27 cellular contexts compared by ENCODE assay signal in the genomic region with DNA sequence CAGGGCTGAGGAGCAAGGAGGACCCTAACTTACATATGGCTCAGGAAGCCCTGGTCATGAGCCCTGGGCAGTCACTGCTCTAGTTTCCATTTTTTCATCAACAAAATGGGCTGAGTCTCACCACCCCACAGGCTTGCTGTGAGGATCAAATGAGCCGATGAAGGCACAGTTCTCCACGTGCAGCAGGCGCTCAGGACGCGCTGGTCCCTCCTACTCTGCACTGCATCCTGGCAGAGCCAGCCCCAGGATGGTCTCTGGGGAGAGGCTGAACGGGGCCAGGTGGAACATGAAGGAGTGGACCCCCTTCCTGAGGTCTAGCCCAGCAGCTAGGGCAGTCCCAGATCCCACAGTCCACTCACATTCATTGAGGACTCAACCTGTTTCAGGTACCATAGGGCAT.
"Had no signal": no experiment of that assay in that cellular context is flagged by ENCODE, and none has a peak within 500 bp of the region (broad histone marks: within the 10 kb centered on the region; RNA-seq: fewer than 3 reads in every experiment).

No MANE protein-coding gene starts in this region.

- H3K27ac ChIP-seq: HL-60, KMS-11, PC-9, Peyer's patch had no signal

- ATAC-seq: K562 had no signal

- H3K27me3 ChIP-seq: Peyer's patch had no signal

- H3K36me3 ChIP-seq: Peyer's patch had no signal

- H3K4me3 ChIP-seq: K562, PC-9, Peyer's patch had no signal

- H3K4me1 ChIP-seq: Peyer's patch had no signal

- H3K27ac Mint-ChIP-seq: IgD-negative memory B cell had no signal

- FAIRE-seq: HTR-8/SVneo, K562 had no signal

- H2AFZ ChIP-seq: PC-9 had no signal

- H3K9me3 ChIP-seq: Peyer's patch, SK-N-SH had no signal

- H3K4me2 ChIP-seq: KMS-11, PC-9, SK-N-SH had no signal

- H3K4me1 Mint-ChIP-seq: IgD-negative memory B cell had no signal

- DNase-seq: Kasumi-1; MM.1S; NCI-H1092 treated with DMSO at 0.1 percent for 48 hours; NCI-H1436; NCI-H187; NCI-H2029; NCI-H2081 treated with DMSO at 0.1 percent for 48 hours; NCI-H2171; NCI-H226; NCI-H446; NCI-H510A; NCI-H524 treated with DMSO at 0.1 percent for 48 hours; NCI-H69; NCI-H774; NK-92 treated with Interleukin-12 subunit alpha and Interleukin-12 subunit beta, amount 100 ng/mL, for 24 hours; OCI-M1; PC-9; Peyer's patch; RPMI8226; SHP77; SK-N-SH; SW 1271 had no signal

- H3K27me3 Mint-ChIP-seq: IgD-negative memory B cell had no signal

- H3K36me3 Mint-ChIP-seq: IgD-negative memory B cell had no signal

- H3K9ac ChIP-seq: KMS-11, SK-N-SH had no signal
